2 cellular contexts compared by ENCODE assay signal in genomic region chr15:42576776-42577175, GRCh38.
TF ChIP-seq lines count a peak whose summit lies in the region.

No MANE protein-coding gene starts in this region.

TF ChIP-seq in HCT116, 20 proteins besides CTCF, POLR2A, EP300 and RAD21:
- TF ChIP-seq CBX3 (IDR thresholded peaks at IDR 0.05; ENCODE audit: low read depth) (no peak), EZH2phosphoT487 (IDR thresholded peaks at IDR 0.05; ENCODE audit: borderline replicate concordance) (no peak), ELF1 (IDR thresholded peaks at IDR 0.05; ENCODE audit: borderline replicate concordance, low read depth) (no peak), POLR2AphosphoS5 (IDR thresholded peaks at IDR 0.05; ENCODE audit: low read depth, low read length) (no peak), ATF3 (IDR thresholded peaks at IDR 0.05) (no peak), JUND (IDR thresholded peaks at IDR 0.05) (no peak), SRF (IDR thresholded peaks at IDR 0.05; ENCODE audit: low read depth) (no peak), ZBTB33 (IDR thresholded peaks at IDR 0.05; ENCODE audit: extremely low read depth, insufficient replicate concordance, low read length) (no peak), FOSL1 (IDR thresholded peaks at IDR 0.05; ENCODE audit: low read depth) (no peak)

TF ChIP-seq in K562, 482 proteins besides CTCF, POLR2A, EP300 and RAD21:
- TF ChIP-seq ELK1 (CRISPR knock-in tag; IDR thresholded peaks at IDR 0.05) (no peak), KHSRP (IDR thresholded peaks at IDR 0.05) (no peak), ARID4B (CRISPR knock-in tag; IDR thresholded peaks at IDR 0.05) (no peak), SMAD2 (IDR thresholded peaks at IDR 0.05; ENCODE audit: low read depth, low read length) (no peak), TFAM (CRISPR knock-in tag; conservative IDR thresholded peaks at IDR 0.05) (no peak), KLF6 (CRISPR knock-in tag; IDR thresholded peaks at IDR 0.05; ENCODE audit: borderline replicate concordance) (no peak)
